In the genomic region with DNA sequence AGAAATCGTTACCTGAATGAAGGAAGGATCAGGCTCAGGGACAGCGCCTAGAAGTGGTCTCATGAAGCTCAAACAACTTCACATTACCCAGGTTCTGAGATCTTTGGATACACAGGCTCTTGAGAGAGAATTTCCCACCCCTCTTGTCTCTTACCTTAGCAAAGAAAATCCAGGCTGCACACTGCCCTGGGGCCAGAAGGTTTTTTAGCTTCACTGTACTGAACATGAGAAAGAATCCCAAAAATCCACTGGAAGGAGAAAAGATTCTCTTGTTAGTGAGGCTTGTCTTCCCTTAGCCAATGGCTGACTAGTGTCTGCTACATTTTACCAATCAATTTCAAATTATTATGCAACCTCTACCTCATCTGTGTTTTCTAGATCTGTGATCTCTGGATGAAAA, we compare ENCODE assay signal across 1 cellular context.
TF ChIP-seq lines count a peak whose summit lies in the region.

No MANE protein-coding gene starts in this region.

TF ChIP-seq in IMR-90, 13 proteins besides CTCF, POLR2A, EP300 and RAD21 (continued from another document):
- TF ChIP-seq ELK1 (IDR thresholded peaks at IDR 0.05; ENCODE audit: borderline replicate concordance, low read depth, low read length) = no peak
- TF ChIP-seq, protein P1, sequence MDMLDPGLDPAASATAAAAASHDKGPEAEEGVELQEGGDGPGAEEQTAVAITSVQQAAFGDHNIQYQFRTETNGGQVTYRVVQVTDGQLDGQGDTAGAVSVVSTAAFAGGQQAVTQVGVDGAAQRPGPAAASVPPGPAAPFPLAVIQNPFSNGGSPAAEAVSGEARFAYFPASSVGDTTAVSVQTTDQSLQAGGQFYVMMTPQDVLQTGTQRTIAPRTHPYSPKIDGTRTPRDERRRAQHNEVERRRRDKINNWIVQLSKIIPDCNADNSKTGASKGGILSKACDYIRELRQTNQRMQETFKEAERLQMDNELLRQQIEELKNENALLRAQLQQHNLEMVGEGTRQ (IDR thresholded peaks at IDR 0.05; ENCODE audit: low read depth, low read length) = no peak
- TF ChIP-seq SMC3 (IDR thresholded peaks at IDR 0.05; ENCODE audit: low read depth, low read length) = no peak
- no peak for TF ChIP-seq CEBPB (IDR thresholded peaks at IDR 0.05; ENCODE audit: low read depth, low read length)
- no peak for TF ChIP-seq MAZ (IDR thresholded peaks at IDR 0.05; ENCODE audit: borderline replicate concordance, low read depth, low read length)
